Comparison of ENCODE assay signal across 1 cellular context in genomic region chr4:184513802-184514120, GRCh38.
TF ChIP-seq lines count a peak whose summit lies in the region.

No MANE protein-coding gene starts in this region.

TF ChIP-seq in GM12878, 131 proteins besides CTCF, POLR2A, EP300 and RAD21:
- TF ChIP-seq SIN3A (IDR thresholded peaks at IDR 0.05; ENCODE audit: low read depth, low read length) (no peak), NKRF (conservative IDR thresholded peaks at IDR 0.05) (no peak), RUNX3 (IDR thresholded peaks at IDR 0.05; ENCODE audit: low read length) (no peak), FOS (IDR thresholded peaks at IDR 0.05; ENCODE audit: borderline replicate concordance, extremely low read depth, insufficient read length) (no peak), CEBPZ (IDR thresholded peaks at IDR 0.05; ENCODE audit: low read depth, low read length) (no peak), MYC (IDR thresholded peaks at IDR 0.05; ENCODE audit: insufficient read depth, insufficient read length, insufficient replicate concordance, low read length, severe bottlenecking) (no peak), KDM1A (IDR thresholded peaks at IDR 0.05; ENCODE audit: borderline replicate concordance) (no peak), IKZF2 (IDR thresholded peaks at IDR 0.05) (no peak), STAT3 (IDR thresholded peaks at IDR 0.05; ENCODE audit: low read depth, low read length) (no peak), ZNF207 (IDR thresholded peaks at IDR 0.05; ENCODE audit: borderline replicate concordance) (no peak), JUNB (IDR thresholded peaks at IDR 0.05) (no peak), ZNF592 (IDR thresholded peaks at IDR 0.05) (no peak), STAT1 (conservative IDR thresholded peaks at IDR 0.05) (no peak), E4F1 (IDR thresholded peaks at IDR 0.05; ENCODE audit: borderline replicate concordance, partially characterized antibody) (no peak), USF1 (IDR thresholded peaks at IDR 0.05; ENCODE audit: borderline replicate concordance, extremely low read length, insufficient read depth, low read depth, low read length) (no peak), E2F8 (IDR thresholded peaks at IDR 0.05; ENCODE audit: low read depth, partially characterized antibody) (no peak), MTA3 (IDR thresholded peaks at IDR 0.05; ENCODE audit: borderline replicate concordance, low read length) (no peak)
